In the genomic region with DNA sequence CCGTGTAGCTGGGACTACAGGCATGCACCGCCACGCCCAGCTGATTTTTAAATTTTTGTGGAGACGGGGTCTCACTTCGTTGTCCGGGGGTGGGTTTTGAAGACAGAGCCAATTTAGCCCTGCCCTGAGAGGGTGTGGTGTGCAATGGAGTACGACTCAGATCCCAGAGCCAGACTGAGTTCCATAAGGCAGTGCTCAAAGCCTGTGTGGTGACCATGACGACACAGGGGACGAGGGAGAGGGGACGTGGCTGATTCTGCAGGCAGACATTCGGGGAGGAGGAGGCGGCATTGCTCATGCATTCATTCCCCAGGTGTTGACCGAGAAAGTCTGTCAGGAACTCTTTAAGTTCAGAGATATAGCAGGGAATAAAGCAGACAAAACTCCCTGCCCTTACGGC, we compare ENCODE assay signal across 24 cellular contexts.
A peak's percentile ranks its signal among the peaks of the same experiment; 100 is the strongest.
DNase-seq lines count a peak whose midpoint lies in the region; ATAC-seq and TF ChIP-seq lines count a peak whose summit lies in the region.
"Had no signal": no experiment of that assay in that cellular context is flagged by ENCODE, and none has a peak within 500 bp of the region (broad histone marks: within the 10 kb centered on the region; RNA-seq: fewer than 3 reads in every experiment).

No MANE protein-coding gene starts in this region.

- H4K20me1 ChIP-seq in H9 (ENCODE audit: control insufficient read depth, insufficient read depth, insufficient read length) = no peaks in the 10 kb centered on the region

- H3K79me2 ChIP-seq in H9 (ENCODE audit: insufficient read depth, low read length) = no peaks in the 10 kb centered on the region

- no peak for ATAC-seq in WTC11
- no peak for ATAC-seq in lower lobe of right lung
- no peak for ATAC-seq in CD4-positive, alpha-beta T cell (ENCODE audit: poor library complexity)
- ATAC-seq: activated T-cell treated with anti-CD3 and anti-CD28 coated beads, Interleukin-2, amount 50 U/mL, for 72 hours; Panc1 had no signal

- H3K9me3 ChIP-seq in H9 (ENCODE audit: control insufficient read depth, low read depth, low read length) = no peaks in the 10 kb centered on the region
- no peaks in the 10 kb centered on the region for H3K9me3 ChIP-seq in lower lobe of right lung
- H3K9me3 ChIP-seq in subcutaneous abdominal adipose tissue (ENCODE audit: control insufficient read depth in 5 of 5, low read length in 5 of 5) = no peaks in the 10 kb centered on the region
- H3K9me3 ChIP-seq in CD4-positive, alpha-beta T cell (ENCODE audit: control insufficient read depth, low read length) = no peaks in the 10 kb centered on the region
- no peaks in the 10 kb centered on the region for H3K9me3 ChIP-seq in A673 (ENCODE audit: low read depth, low read length, poor library complexity, severe bottlenecking)
- H3K9me3 ChIP-seq: Caco-2 had no signal

- H3K4me1 ChIP-seq in H9 (ENCODE audit: insufficient read depth, low read length) (peaks cover 11% of the 10 kb centered on the region; the same call in 1 of the 2 replicates), lower lobe of right lung (peaks cover 95% of the 10 kb centered on the region), subcutaneous abdominal adipose tissue (ENCODE audit: control insufficient read depth in 5 of 5, insufficient read depth in 5 of 5, low read length in 5 of 5) (peaks cover 31 to 99% (median 95%) of the 10 kb centered on the region in 5 donors), A673 (ENCODE audit: insufficient read depth, low read length, poor library complexity, severe bottlenecking) (peaks cover 7% of the 10 kb centered on the region)

- no peak overlapping the region for H2AK5ac ChIP-seq in H9 (ENCODE audit: insufficient read length, low read length)

- H3K9ac ChIP-seq in H9 (ENCODE audit: extremely low read depth, insufficient read length, low read length) (no peak overlapping the region), subcutaneous abdominal adipose tissue (ENCODE audit: low read length in 5 of 5) (no peak overlapping the region)
- H3K9ac ChIP-seq: parathyroid adenoma had no signal

- H3K36me3 ChIP-seq in lower lobe of right lung (peaks cover 43% of the 10 kb centered on the region), subcutaneous abdominal adipose tissue (ENCODE audit: control insufficient read depth in 5 of 5, insufficient read depth in 5 of 5, low read length in 5 of 5) (peaks cover 0 to 50% (median 34%) of the 10 kb centered on the region in 5 donors), A673 (ENCODE audit: insufficient read depth, low read length, poor library complexity, severe bottlenecking) (no peaks in the 10 kb centered on the region)

- H3K18ac ChIP-seq in H9 (ENCODE audit: insufficient read length, low read depth, low read length) = no peak overlapping the region

- no peak overlapping the region for H2BK15ac ChIP-seq in H9 (ENCODE audit: low read depth, low read length)

- H3T11ph ChIP-seq in H9 (ENCODE audit: low read length) = no peak overlapping the region

- no peak overlapping the region for H3K4ac ChIP-seq in H9 (ENCODE audit: low read depth, low read length)

- H3K23ac ChIP-seq in H9 (ENCODE audit: insufficient read length, low read depth, low read length) = no peak overlapping the region

- H4K91ac ChIP-seq in H9 (ENCODE audit: insufficient read length, low read depth, low read length) = no peak overlapping the region

- BruUV-seq in A673 (replicated peaks; lab: Mats Ljungman, UMichigan) = no TSS peak

- no CpG with 5 or more reads among the region's 14 CpGs for WGBS in H9 (ENCODE audit: extremely low coverage, insufficient read length, low lambda C conversion rate)

- H3K27ac Mint-ChIP-seq in H9 (peak overlapping the region; percentile 13 to 73 (median 49); a peak in 3 of 7 replicates), WTC11 (peak overlapping the region; percentile 87)
- H3K27ac Mint-ChIP-seq in CD4-positive, alpha-beta T cell = no peak overlapping the region
- H3K27ac Mint-ChIP-seq: activated T-cell treated with anti-CD3 and anti-CD28 coated beads, Interleukin-2, amount 50 U/mL, for 72 hours had no signal

- H3K4me3 Mint-ChIP-seq in H9 (no peak overlapping the region), WTC11 (no peak overlapping the region)
- H3K4me3 Mint-ChIP-seq in CD4-positive, alpha-beta T cell = no peak overlapping the region
- H3K4me3 Mint-ChIP-seq: activated naive CD8-positive, alpha-beta T cell treated with anti-CD3 and anti-CD28 coated beads, Interleukin-2, amount 10 ng/mL, durations not matched to agents 7 days and 5 days; activated T-cell treated with anti-CD3 and anti-CD28 coated beads, Interleukin-2, amount 50 U/mL, for 72 hours; T-helper 2 cell treated with Interferon-gamma antibody and Interleukin-4, amounts not matched to agents 5 μg/mL and 100 μg/mL, for 36 hours had no signal

- H3K9me3 Mint-ChIP-seq in H9 = no peaks in the 10 kb centered on the region
- H3K9me3 Mint-ChIP-seq in WTC11 = no peaks in the 10 kb centered on the region
- H3K9me3 Mint-ChIP-seq in CD4-positive, alpha-beta T cell = no peaks in the 10 kb centered on the region
- H3K9me3 Mint-ChIP-seq: activated naive CD8-positive, alpha-beta T cell treated with anti-CD3 and anti-CD28 coated beads, Interleukin-2, amount 10 ng/mL, durations not matched to agents 7 days and 5 days; activated T-cell treated with anti-CD3 and anti-CD28 coated beads, Interleukin-2, amount 50 U/mL, for 72 hours; IgD-negative memory B cell; T-helper 2 cell treated with Interferon-gamma antibody and Interleukin-4, amounts not matched to agents 5 μg/mL and 100 μg/mL, for 36 hours had no signal

- intact Hi-C loops in lower lobe of right lung (cut with DNase I) (no loop called here), A673 (cut with micrococcal nuclease; ENCODE audit: unreplicated experiment) (no loop called here)
- intact Hi-C loops in CD4-positive, alpha-beta T cell (cut with DNase I, micrococcal nuclease) = no loop called here

- H3K27me3 ChIP-seq in H9 (ENCODE audit: insufficient read depth, low read length) = no peaks in the 10 kb centered on the region
- no peaks in the 10 kb centered on the region for H3K27me3 ChIP-seq in lower lobe of right lung (ENCODE audit: low read depth)
- H3K27me3 ChIP-seq in subcutaneous abdominal adipose tissue (ENCODE audit: control insufficient read depth in 5 of 5, insufficient read depth in 4 of 5, low read length in 5 of 5) = no peaks in the 10 kb centered on the region
- H3K27me3 ChIP-seq in CD4-positive, alpha-beta T cell (ENCODE audit: control insufficient read depth, insufficient read depth, low read length) = no peaks in the 10 kb centered on the region
- H3K27me3 ChIP-seq in A673 (replicated peaks; ENCODE audit: insufficient read depth, low read depth, low read length, poor library complexity) = no peaks in the 10 kb centered on the region
- H3K27me3 ChIP-seq: brain microvascular endothelial cell had no signal

- H2BK20ac ChIP-seq in H9 (ENCODE audit: low read depth, low read length, poor library complexity, severe bottlenecking) = no peak overlapping the region

- H3K27ac ChIP-seq in H9 (ENCODE audit: insufficient read length, low read depth, low read length) (no peak overlapping the region), lower lobe of right lung (peak overlapping the region; percentile 26), subcutaneous abdominal adipose tissue (ENCODE audit: low read depth, low read length) (peak overlapping the region; percentile 64), A673 (ENCODE audit: low read depth, low read length, poor library complexity, severe bottlenecking) (no peak overlapping the region)
- no peak overlapping the region for H3K27ac ChIP-seq in CD4-positive, alpha-beta T cell (ENCODE audit: low read depth, low read length)
- H3K27ac ChIP-seq: brain microvascular endothelial cell, HL-60, parathyroid adenoma, SK-N-MC had no signal

- H3K27me3 Mint-ChIP-seq in H9 (ENCODE audit: low read depth) (no peaks in the 10 kb centered on the region), WTC11 (ENCODE audit: low read depth) (no peaks in the 10 kb centered on the region)
- H3K27me3 Mint-ChIP-seq in CD4-positive, alpha-beta T cell = no peaks in the 10 kb centered on the region
- H3K27me3 Mint-ChIP-seq: activated naive CD8-positive, alpha-beta T cell treated with anti-CD3 and anti-CD28 coated beads, Interleukin-2, amount 10 ng/mL, durations not matched to agents 7 days and 5 days had no signal

- H4K5ac ChIP-seq in H9 (ENCODE audit: insufficient read length, low read depth, low read length) = no peak overlapping the region

- peaks cover 5 to 23% (median 17%) of the 10 kb centered on the region in 3 experiments; a peak in 6 of 7 replicates for H3K36me3 Mint-ChIP-seq in H9 (ENCODE audit: insufficient read depth in 1 of 3, low read depth in 3 of 3)
- peaks cover 9% of the 10 kb centered on the region; the same call in 1 of the 2 replicates for H3K36me3 Mint-ChIP-seq in WTC11
- peaks cover 6% of the 10 kb centered on the region for H3K36me3 Mint-ChIP-seq in CD4-positive, alpha-beta T cell (ENCODE audit: low read depth)
- H3K36me3 Mint-ChIP-seq: IgD-negative memory B cell had no signal

- no peak overlapping the region for H2BK5ac ChIP-seq in H9 (ENCODE audit: insufficient read length, low read length)

- no peak overlapping the region for H3K56ac ChIP-seq in H9 (ENCODE audit: insufficient read length, low read depth, low read length)

- TF ChIP-seq CTCF in H9 (conservative IDR thresholded peaks at IDR 0.05) (no peak), WTC11 (IDR thresholded peaks at IDR 0.05) (no peak), lower lobe of right lung (IDR thresholded peaks at IDR 0.05) (no peak), A673 (conservative IDR thresholded peaks at IDR 0.05; ENCODE audit: low read depth, low read length) (no peak)
- no peak for TF ChIP-seq CTCF in CD4-positive, alpha-beta T cell (IDR thresholded peaks at IDR 0.05)

- H4K8ac ChIP-seq in H9 (replicated peaks; ENCODE audit: insufficient read length, low read depth, low read length) = no peak overlapping the region

- no peak overlapping the region for H2AFZ ChIP-seq in H9 (ENCODE audit: low read length)
- H2AFZ ChIP-seq: parathyroid adenoma had no signal

- no peaks in the 10 kb centered on the region for H3K79me1 ChIP-seq in H9 (ENCODE audit: insufficient read depth, low read depth, low read length, poor library complexity, severe bottlenecking)

- H3K4me3 ChIP-seq in lower lobe of right lung (no peak overlapping the region), subcutaneous abdominal adipose tissue (ENCODE audit: low read depth in 1 of 5, low read length in 5 of 5) (no peak overlapping the region), A673 (ENCODE audit: low read depth, low read length, poor library complexity, severe bottlenecking) (no peak overlapping the region)
- H3K4me3 ChIP-seq: SK-N-MC, skin epidermis had no signal

- CTCF ChIA-PET in WTC11 (lab: Charles Lee) (interaction anchor here (0.7 kb wide), 1 partner anchor 10 kb away, joined by 4 read pairs; no protein-coding TSS in a partner anchor), A673 (lab: Charles Lee) (no interaction called here)
- CTCF ChIA-PET in CD4-positive, alpha-beta T cell (lab: Charles Lee) = no interaction called here

- no peaks in the 10 kb centered on the region for H3K23me2 ChIP-seq in H9 (ENCODE audit: insufficient read length, low read depth, low read length, poor library complexity, severe bottlenecking)

- POLR2A ChIA-PET in WTC11 (lab: Charles Lee) = no interaction called here
- POLR2A ChIA-PET in CD4-positive, alpha-beta T cell (lab: Charles Lee) = no interaction called here
- POLR2A ChIA-PET in A673 (lab: Charles Lee; ENCODE audit: low non-redundant PET) = no interaction called here

- H3K14ac ChIP-seq in H9 (ENCODE audit: insufficient read depth, low read length) = no peak overlapping the region

- peaks cover 63 to 75% of the 10 kb centered on the region in 2 experiments for H3K4me1 Mint-ChIP-seq in H9
- H3K4me1 Mint-ChIP-seq in WTC11 = peaks cover 76% of the 10 kb centered on the region
- H3K4me1 Mint-ChIP-seq in CD4-positive, alpha-beta T cell (ENCODE audit: low read depth) = peaks cover 75% of the 10 kb centered on the region

- no peak overlapping the region for H2BK12ac ChIP-seq in H9 (ENCODE audit: insufficient read length, low read depth, low read length)

- DNase-seq in H9 (no peak), WTC11 (ENCODE audit: low spot score) (no peak), lower lobe of right lung (no peak), A673 (ENCODE audit: low spot score) (no peak)
- DNase-seq in CD4-positive, alpha-beta T cell = no peak
- DNase-seq in stimulated activated CD4-positive, alpha-beta T cell treated with anti-CD3 and anti-CD28 coated beads, Interleukin-12 subunit alpha, Interleukin-12 subunit beta, amount 100 ng/mL, for 4 hours = no peak
- DNase-seq: activated CD8-positive, alpha-beta memory T cell treated with anti-CD3 and anti-CD28 coated beads for 24 hours; activated naive CD8-positive, alpha-beta T cell treated with anti-CD3 and anti-CD28 coated beads, Interleukin-2, amount 10 ng/mL, durations not matched to agents 7 days and 5 days; activated T-cell treated with anti-CD3 and anti-CD28 coated beads, Interleukin-2, amount 50 U/mL, for 72 hours; brain microvascular endothelial cell; Caco-2; cortex of kidney; NCI-H1694; NCI-H82; stimulated activated CD4-positive, alpha-beta T cell treated with anti-CD3 and anti-CD28 coated beads, Interleukin-4, amount 100 ng/mL, for 4 hours; substantia nigra had no signal

- H3K4me2 ChIP-seq in H9 (ENCODE audit: insufficient read depth, insufficient read length, low read length) = no peak overlapping the region

- H2BK120ac ChIP-seq in H9 (ENCODE audit: low read depth, low read length, poor library complexity, severe bottlenecking) = no peak overlapping the region

Comparison
In these comparisons a context has a peak if more than half of its experiments do, and no peak if none do; other contexts are left out.
1. H3K27ac ChIP-seq: peak in lower lobe of right lung (single experiment) and subcutaneous abdominal adipose tissue (single experiment); none in H9 (single experiment), CD4-positive, alpha-beta T cell (single experiment) and A673 (single experiment).